In genomic region chr11:75429641-75429901, GRCh38 we compare ENCODE assay signal across 1 cellular context.
TF ChIP-seq lines count a peak whose summit lies in the region.

No MANE protein-coding gene starts in this region.

TF ChIP-seq in H1, 55 proteins besides CTCF, POLR2A, EP300 and RAD21:
- no peak for TF ChIP-seq TAF7 (optimal IDR thresholded peaks at IDR 0.05; ENCODE audit: borderline replicate concordance, low read depth, low read length)
- TF ChIP-seq JUN (IDR thresholded peaks at IDR 0.05; ENCODE audit: low read depth, low read length): no peak
- no peak for TF ChIP-seq HDAC6 (IDR thresholded peaks at IDR 0.05; ENCODE audit: low read depth, low read length)
- no peak for TF ChIP-seq KDM5A (IDR thresholded peaks at IDR 0.05; ENCODE audit: low read length)
- no peak for TF ChIP-seq CREB1 (IDR thresholded peaks at IDR 0.05)
- TF ChIP-seq CEBPB (IDR thresholded peaks at IDR 0.05; ENCODE audit: low read depth, low read length): no peak
- no peak for TF ChIP-seq CBX8 (IDR thresholded peaks at IDR 0.05; ENCODE audit: borderline replicate concordance, low read depth, low read length)
- no peak for TF ChIP-seq RFX5 (IDR thresholded peaks at IDR 0.05; ENCODE audit: borderline replicate concordance, low read depth, low read length)
- no peak for TF ChIP-seq MAFK (IDR thresholded peaks at IDR 0.05; ENCODE audit: low read depth, low read length)
- no peak for TF ChIP-seq TBP (IDR thresholded peaks at IDR 0.05; ENCODE audit: low read depth, low read length)
- no peak for TF ChIP-seq GABPA (IDR thresholded peaks at IDR 0.05; ENCODE audit: borderline replicate concordance, insufficient read depth, low read length)
- TF ChIP-seq SP2 (IDR thresholded peaks at IDR 0.05; ENCODE audit: low read length): no peak
- no peak for TF ChIP-seq BACH1 (IDR thresholded peaks at IDR 0.05; ENCODE audit: low read length)
- TF ChIP-seq SIRT6 (IDR thresholded peaks at IDR 0.05; ENCODE audit: low read length): no peak
- TF ChIP-seq GTF2F1 (IDR thresholded peaks at IDR 0.05; ENCODE audit: borderline replicate concordance, low read depth, low read length): no peak
- TF ChIP-seq RBBP5 (IDR thresholded peaks at IDR 0.05; ENCODE audit: borderline replicate concordance, low read depth, low read length): no peak
- peak; percentile 7; the same call in 1 of the 2 replicates for TF ChIP-seq EGR1 (IDR thresholded peaks at IDR 0.05; ENCODE audit: borderline replicate concordance, low read depth, low read length)
- TF ChIP-seq NRF1 (IDR thresholded peaks at IDR 0.05; ENCODE audit: low read depth, low read length): no peak
- no peak for TF ChIP-seq SUZ12 (IDR thresholded peaks at IDR 0.05; ENCODE audit: low read length)
- TF ChIP-seq PHF8 (conservative IDR thresholded peaks at IDR 0.05; ENCODE audit: low read depth, low read length): no peak
- TF ChIP-seq HDAC2 (IDR thresholded peaks at IDR 0.05; ENCODE audit: borderline replicate concordance in 1 of 2, low read depth in 2 of 2, low read length in 2 of 2): peak in 1 of 2 experiments; percentile 90; a peak in 2 of 4 replicates
- peak; percentile 79 for TF ChIP-seq RNF2 (IDR thresholded peaks at IDR 0.05; ENCODE audit: borderline replicate concordance, low read depth, low read length, missing control alignments, poor library complexity, severe bottlenecking)
- no peak for TF ChIP-seq SP1 (IDR thresholded peaks at IDR 0.05; ENCODE audit: low read depth, low read length)
- TF ChIP-seq TCF12 (IDR thresholded peaks at IDR 0.05; ENCODE audit: low read depth, low read length): no peak
- TF ChIP-seq MAX (IDR thresholded peaks at IDR 0.05): no peak
- no peak for TF ChIP-seq SRF (IDR thresholded peaks at IDR 0.05; ENCODE audit: low read depth, low read length)
- no peak for TF ChIP-seq TAF1 (IDR thresholded peaks at IDR 0.05; ENCODE audit: low read depth, low read length)
- no peak for TF ChIP-seq CHD7 (IDR thresholded peaks at IDR 0.05; ENCODE audit: insufficient replicate concordance, low read length)
- no peak for TF ChIP-seq ATF3 (IDR thresholded peaks at IDR 0.05; ENCODE audit: insufficient read depth, low read depth, low read length)
- TF ChIP-seq USF2 (IDR thresholded peaks at IDR 0.05; ENCODE audit: low read length): no peak
- peak; percentile 99 for TF ChIP-seq E2F6 (IDR thresholded peaks at IDR 0.05)
- no peak for TF ChIP-seq SAP30 (IDR thresholded peaks at IDR 0.05; ENCODE audit: insufficient read depth, insufficient replicate concordance, low read length)
